In genomic region chr10:511101-511848, GRCh38 we compare ENCODE assay signal across 8 cellular contexts.
DNase-seq lines count a peak whose midpoint lies in the region; TF ChIP-seq lines count a peak whose summit lies in the region.

No MANE protein-coding gene starts in this region.

- peak; percentile 44 to 58 for DNase-seq in AML-193 (lab: John Stamatoyannopoulos, UW)
- DNase-seq in GM19240 (ENCODE audit: insufficient read length, low spot score) = peak; percentile 75
- DNase-seq in MG63 = peak; percentile 89
- DNase-seq in SKM-1 (lab: John Stamatoyannopoulos, UW; ENCODE audit: unreplicated experiment) = peak; percentile 10
- peak; percentile 83 for DNase-seq in activated naive CD4-positive, alpha-beta T cell treated with anti-CD3 and anti-CD28 coated beads, Interleukin-2, amount 50 U/mL, for 16 hours
- DNase-seq in glutamatergic neuron = peak; percentile 98
- peak; percentile 88 to 95 (median 92) for DNase-seq in ovary
- peak; percentile 94 for DNase-seq in testis

- H3K27ac ChIP-seq in ovary (no peak overlapping the region), testis (no peak overlapping the region)

- peak overlapping the region; percentile 88 for H3K27ac Mint-ChIP-seq in glutamatergic neuron (ENCODE audit: unreplicated experiment)

- no peak for TF ChIP-seq EP300 in ovary (IDR thresholded peaks at IDR 0.05)

- H3K4me1 Mint-ChIP-seq in glutamatergic neuron (ENCODE audit: low read depth, unreplicated experiment) = peaks cover 52% of the 10 kb centered on the region

- H3K4me3 Mint-ChIP-seq in glutamatergic neuron (ENCODE audit: unreplicated experiment) = peak overlapping the region; percentile 68

- peaks cover 8% of the 10 kb centered on the region for H3K36me3 Mint-ChIP-seq in glutamatergic neuron (ENCODE audit: unreplicated experiment)

- peaks cover 4% of the 10 kb centered on the region for H3K4me1 ChIP-seq in ovary (ENCODE audit: insufficient read depth)
- peaks cover 13% of the 10 kb centered on the region for H3K4me1 ChIP-seq in testis

- intact Hi-C loops in ovary (cut with DNase I) = loop anchor here in 2 of 4 donors (5.0 to 10.0 kb wide), 3 partner anchors 181 to 276 kb away; no protein-coding TSS in a partner anchor
- intact Hi-C loops in testis (cut with DNase I; ENCODE audit: low total_unique reads) = no loop called here

- H3K9me3 ChIP-seq in MG63 = no peaks in the 10 kb centered on the region
- no peaks in the 10 kb centered on the region for H3K9me3 ChIP-seq in ovary
- H3K9me3 ChIP-seq in testis = no peaks in the 10 kb centered on the region

- H3K27me3 Mint-ChIP-seq in glutamatergic neuron (ENCODE audit: unreplicated experiment) = peaks cover 16% of the 10 kb centered on the region

- H3K27me3 ChIP-seq in MG63 = no peaks in the 10 kb centered on the region
- no peaks in the 10 kb centered on the region for H3K27me3 ChIP-seq in ovary
- H3K27me3 ChIP-seq in testis = no peaks in the 10 kb centered on the region

- TF ChIP-seq CTCF in glutamatergic neuron (IDR thresholded peaks at IDR 0.05; ENCODE audit: partially characterized antibody, unreplicated experiment) (peak; percentile 98), ovary (IDR thresholded peaks at IDR 0.05) (peak; percentile 81 to 94 (median 94)), testis (IDR thresholded peaks at IDR 0.05) (peak; percentile 90 to 97 (median 95))

- H3K36me3 ChIP-seq in MG63 (no peaks in the 10 kb centered on the region; the same call in 1 of the 2 replicates), ovary (no peaks in the 10 kb centered on the region), testis (ENCODE audit: low read depth, missing control alignments) (no peaks in the 10 kb centered on the region)

- 31 to 32% (median 32%) methylated on average over 21 of the region's 21 CpGs for WGBS in ovary, 3 donors
- 37 to 52% methylated on average over 19 to 21 of the region's 21 CpGs for WGBS in testis, 2 donors

- H3K9me3 Mint-ChIP-seq in glutamatergic neuron (ENCODE audit: unreplicated experiment) = peaks cover 27% of the 10 kb centered on the region

- H3K4me3 ChIP-seq in MG63 (no peak overlapping the region), ovary (no peak overlapping the region), testis (no peak overlapping the region)

- TF ChIP-seq POLR2A in ovary (IDR thresholded peaks at IDR 0.05) = no peak
- no peak for TF ChIP-seq POLR2A in testis (IDR thresholded peaks at IDR 0.05)

Comparison
In these comparisons a context has a peak if more than half of its experiments do, and no peak if none do; other contexts are left out.
1. DNase-seq: peak in every context shown above with its lines; median percentile 98 in glutamatergic neuron; 94 in testis; 92 in ovary; 89 in MG63; 83 in activated naive CD4-positive, alpha-beta T cell treated with anti-CD3 and anti-CD28 coated beads, Interleukin-2, amount 50 U/mL, for 16 hours; 75 in GM19240; 51 in AML-193; 10 in SKM-1.